Comparison of ENCODE assay signal across 2 cellular contexts in the genomic region with DNA sequence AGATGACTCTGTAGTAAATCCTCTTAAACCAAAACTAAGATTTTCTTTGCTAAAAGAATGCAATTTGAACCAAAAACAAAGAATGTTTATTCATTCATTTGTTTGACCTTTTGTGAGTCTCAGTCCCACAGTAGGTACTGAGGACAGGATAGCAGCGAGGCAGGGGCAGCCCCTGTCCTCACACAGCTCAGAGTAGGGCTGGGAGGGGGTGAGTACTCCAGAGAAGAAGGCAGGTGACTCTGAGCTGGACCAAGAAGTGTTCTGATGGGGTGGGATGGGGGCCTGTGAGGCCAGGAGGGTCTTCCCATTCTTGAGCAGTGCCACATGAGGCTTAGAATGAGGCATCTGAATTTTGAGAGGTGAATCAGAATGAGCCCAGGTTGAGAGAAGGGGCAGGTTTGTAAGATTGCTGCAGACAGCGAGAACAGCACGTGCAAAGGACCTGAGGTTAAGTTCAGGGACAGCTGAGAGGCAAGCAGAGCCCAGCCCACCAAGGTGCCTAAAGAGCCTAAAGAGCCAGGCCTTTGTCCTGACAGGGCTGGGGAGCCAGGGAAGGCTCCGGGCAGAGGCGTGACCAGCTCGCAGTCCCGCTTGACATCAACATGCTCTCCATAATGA.
TF ChIP-seq lines count a peak whose summit lies in the region.

No MANE protein-coding gene starts in this region.

TF ChIP-seq in HEK293, 187 proteins besides CTCF, POLR2A, EP300 and RAD21 (continued from another document):
- TF ChIP-seq KLF10 (tag by site-specific recombination; IDR thresholded peaks at IDR 0.05), result no peak
- TF ChIP-seq ZNF585B (tag by site-specific recombination; IDR thresholded peaks at IDR 0.05), result no peak
- TF ChIP-seq ZNF274 (IDR thresholded peaks at IDR 0.05; ENCODE audit: low read length), result no peak
- TF ChIP-seq ZNF274 (tag by site-specific recombination; IDR thresholded peaks at IDR 0.05; ENCODE audit: borderline replicate concordance), result no peak
- no peak for TF ChIP-seq PRDM10 (tag by site-specific recombination; IDR thresholded peaks at IDR 0.05)

TF ChIP-seq in WTC11, 78 proteins besides CTCF, POLR2A, EP300 and RAD21 (continued from another document):
- TF ChIP-seq, protein P1, sequence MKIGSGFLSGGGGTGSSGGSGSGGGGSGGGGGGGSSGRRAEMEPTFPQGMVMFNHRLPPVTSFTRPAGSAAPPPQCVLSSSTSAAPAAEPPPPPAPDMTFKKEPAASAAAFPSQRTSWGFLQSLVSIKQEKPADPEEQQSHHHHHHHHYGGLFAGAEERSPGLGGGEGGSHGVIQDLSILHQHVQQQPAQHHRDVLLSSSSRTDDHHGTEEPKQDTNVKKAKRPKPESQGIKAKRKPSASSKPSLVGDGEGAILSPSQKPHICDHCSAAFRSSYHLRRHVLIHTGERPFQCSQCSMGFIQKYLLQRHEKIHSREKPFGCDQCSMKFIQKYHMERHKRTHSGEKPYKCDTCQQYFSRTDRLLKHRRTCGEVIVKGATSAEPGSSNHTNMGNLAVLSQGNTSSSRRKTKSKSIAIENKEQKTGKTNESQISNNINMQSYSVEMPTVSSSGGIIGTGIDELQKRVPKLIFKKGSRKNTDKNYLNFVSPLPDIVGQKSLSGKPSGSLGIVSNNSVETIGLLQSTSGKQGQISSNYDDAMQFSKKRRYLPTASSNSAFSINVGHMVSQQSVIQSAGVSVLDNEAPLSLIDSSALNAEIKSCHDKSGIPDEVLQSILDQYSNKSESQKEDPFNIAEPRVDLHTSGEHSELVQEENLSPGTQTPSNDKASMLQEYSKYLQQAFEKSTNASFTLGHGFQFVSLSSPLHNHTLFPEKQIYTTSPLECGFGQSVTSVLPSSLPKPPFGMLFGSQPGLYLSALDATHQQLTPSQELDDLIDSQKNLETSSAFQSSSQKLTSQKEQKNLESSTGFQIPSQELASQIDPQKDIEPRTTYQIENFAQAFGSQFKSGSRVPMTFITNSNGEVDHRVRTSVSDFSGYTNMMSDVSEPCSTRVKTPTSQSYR (CRISPR knock-in tag; IDR thresholded peaks at IDR 0.05), result no peak
- no peak for TF ChIP-seq RELA (CRISPR knock-in tag; IDR thresholded peaks at IDR 0.05; ENCODE audit: borderline replicate concordance)
- TF ChIP-seq, protein P2, sequence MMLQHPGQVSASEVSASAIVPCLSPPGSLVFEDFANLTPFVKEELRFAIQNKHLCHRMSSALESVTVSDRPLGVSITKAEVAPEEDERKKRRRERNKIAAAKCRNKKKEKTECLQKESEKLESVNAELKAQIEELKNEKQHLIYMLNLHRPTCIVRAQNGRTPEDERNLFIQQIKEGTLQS (CRISPR knock-in tag; conservative IDR thresholded peaks at IDR 0.05), result no peak
- no peak for TF ChIP-seq CREM (CRISPR knock-in tag; IDR thresholded peaks at IDR 0.05)
- no peak for TF ChIP-seq NR2C2 (CRISPR knock-in tag; IDR thresholded peaks at IDR 0.05)
- no peak for TF ChIP-seq ZNF423 (CRISPR knock-in tag; IDR thresholded peaks at IDR 0.05)
- TF ChIP-seq HMGA2 (CRISPR knock-in tag; IDR thresholded peaks at IDR 0.05), result no peak
- no peak for TF ChIP-seq OVOL2 (CRISPR knock-in tag; IDR thresholded peaks at IDR 0.05; ENCODE audit: borderline replicate concordance)
TF ChIP-seq in WTC11: peak in this region for 0.
